ENCODE assay signal across 25 cellular contexts in the genomic region with DNA sequence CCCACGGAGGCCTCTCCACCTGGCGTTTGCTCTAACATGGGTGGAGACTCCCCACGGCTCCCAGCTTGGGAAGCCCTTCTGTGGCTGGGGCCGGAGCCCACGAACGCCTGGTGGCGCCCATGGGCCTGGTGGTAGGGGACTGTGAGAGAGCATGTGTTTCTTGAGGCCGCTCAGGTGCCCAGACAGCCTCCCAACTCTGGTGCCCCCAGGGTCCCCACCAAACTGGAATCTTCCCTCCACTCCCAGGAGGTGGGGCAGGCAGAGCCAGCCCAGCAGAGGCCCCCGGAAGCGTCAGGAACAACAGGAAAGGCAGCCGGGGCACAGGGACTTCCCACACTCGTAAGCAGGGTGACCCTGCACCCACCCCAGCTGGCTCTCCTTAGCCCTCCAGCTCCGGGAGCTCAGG. TPM values are rescaled to one million over a fixed set of nuclear protein-coding genes. Genes with fewer than 3 reads are reported as not detected.
A peak's percentile ranks its signal among the peaks of the same experiment; 100 is the strongest.
DNase-seq lines count a peak whose midpoint lies in the region; ATAC-seq, FAIRE-seq and TF ChIP-seq lines count a peak whose summit lies in the region.
"Had no signal": no experiment of that assay in that cellular context is flagged by ENCODE, and none has a peak within 500 bp of the region (broad histone marks: within the 10 kb centered on the region; RNA-seq: fewer than 3 reads in every experiment).

No MANE protein-coding gene starts in this region.

- ATAC-seq in GM18502 (IDR thresholded peaks at IDR 0.05; ENCODE audit: poor library complexity, unreplicated experiment) = no peak
- ATAC-seq in GM21528 (IDR thresholded peaks at IDR 0.05; ENCODE audit: low FRiP score, unreplicated experiment) = no peak
- ATAC-seq: activated T-cell treated with anti-CD3 and anti-CD28 coated beads, Interleukin-2, amount 50 U/mL, for 72 hours; HCT116; naive thymus-derived CD4-positive, alpha-beta T cell had no signal

- no peaks in the 10 kb centered on the region for H3K9me3 ChIP-seq in SJCRH30 (replicated peaks)
- no peaks in the 10 kb centered on the region for H3K9me3 ChIP-seq in keratinocyte (ENCODE audit: control insufficient read depth, low read depth, low read length)
- H3K9me3 ChIP-seq: ascending aorta, BE2C, heart right ventricle had no signal

- peak overlapping the region; percentile 33 for H2AFZ ChIP-seq in keratinocyte (ENCODE audit: control insufficient read depth, low read length)

- no peaks in the 10 kb centered on the region for H3K36me3 ChIP-seq in SJCRH30
- H3K36me3 ChIP-seq in keratinocyte (ENCODE audit: control insufficient read depth in 2 of 2, extremely low read depth in 1 of 2, insufficient read depth in 2 of 2, low read length in 2 of 2) = no peaks in the 10 kb centered on the region
- no peaks in the 10 kb centered on the region for H3K36me3 ChIP-seq in urinary bladder (ENCODE audit: insufficient read depth)
- H3K36me3 ChIP-seq: ascending aorta, BE2C, heart right ventricle had no signal

- no peaks in the 10 kb centered on the region for H3K27me3 ChIP-seq in SJCRH30
- no peaks in the 10 kb centered on the region for H3K27me3 ChIP-seq in keratinocyte (ENCODE audit: control insufficient read depth, extremely low read depth, insufficient read depth, low read length)
- H3K27me3 ChIP-seq: ascending aorta, BE2C had no signal

- DNase-seq in NCI-H82 (lab: John Stamatoyannopoulos, UW) (peak; percentile 60), NCI-H82 treated with DMSO at 0.1 percent for 48 hours (lab: John Stamatoyannopoulos, UW; ENCODE audit: unreplicated experiment) (no peak), SJCRH30 (peak; percentile 59 to 71), keratinocyte (ENCODE audit: low read depth, low spot score) (no peak)
- DNase-seq in activated CD8-positive, alpha-beta memory T cell treated with anti-CD3 and anti-CD28 coated beads for 24 hours = no peak
- DNase-seq: activated T-cell treated with anti-CD3 and anti-CD28 coated beads, Interleukin-2, amount 50 U/mL, for 72 hours; BE2C; effector memory CD4-positive, alpha-beta T cell; heart right ventricle; mesendoderm; naive thymus-derived CD4-positive, alpha-beta T cell; NCI-H187 treated with DMSO at 0.1 percent for 48 hours; NCI-H510A; posterior cingulate gyrus; SHP77; stimulated activated CD4-positive, alpha-beta T cell treated with anti-CD3 and anti-CD28 coated beads, Interleukin-2, amount 100 ng/mL, for 24 hours; stimulated activated naive CD4-positive, alpha-beta T cell treated with Interleukin-2 at 50 U/mL for 16 hours; trophoblast cell had no signal

- dilution Hi-C loops in keratinocyte (cut with MboI; ENCODE audit: extremely low pct_ligation_motif_present, low sequenced_read_pairs) = no loop called here

- 75% methylated on average over 13 of the region's 13 CpGs for WGBS in urinary bladder

- H3K27ac ChIP-seq in SJCRH30 (peak overlapping the region; percentile 59), keratinocyte (ENCODE audit: control insufficient read depth, insufficient read depth, low read length) (peak overlapping the region; percentile 43), urinary bladder (ENCODE audit: low read depth) (peak overlapping the region; percentile 34)
- H3K27ac ChIP-seq: ascending aorta had no signal

- TF ChIP-seq CTCF in keratinocyte (optimal IDR thresholded peaks at IDR 0.05 in 1 of 3, IDR thresholded peaks at IDR 0.05 in 1 of 3, conservative IDR thresholded peaks at IDR 0.05 in 1 of 3; ENCODE audit: extremely low read depth in 1 of 3, insufficient read depth in 2 of 3, low read length in 3 of 3) = peak in 2 of 3 experiments; percentile 19 to 29

- H3K4me1 ChIP-seq in SJCRH30 = peaks cover 37% of the 10 kb centered on the region
- H3K4me1 ChIP-seq in keratinocyte (ENCODE audit: control insufficient read depth, extremely low read depth, insufficient read depth, low read length) = peaks cover 41% of the 10 kb centered on the region
- no peaks in the 10 kb centered on the region for H3K4me1 ChIP-seq in urinary bladder (ENCODE audit: insufficient read depth)
- H3K4me1 ChIP-seq: BE2C had no signal

- H3K79me2 ChIP-seq in keratinocyte (ENCODE audit: control insufficient read depth, insufficient read depth, low read length) = no peaks in the 10 kb centered on the region

- no peak overlapping the region for H3K4me2 ChIP-seq in keratinocyte (ENCODE audit: control insufficient read depth, extremely low read depth, insufficient read depth, low read depth, low read length)

- no peak for FAIRE-seq in keratinocyte (lab: Jason Lieb, UNC)
- FAIRE-seq: D721Med, GM19239 had no signal

- H4K20me1 ChIP-seq in keratinocyte (ENCODE audit: control insufficient read depth, extremely low read depth, insufficient read depth, low read length) = no peaks in the 10 kb centered on the region

- peaks cover 2% of the 10 kb centered on the region for H3K9me1 ChIP-seq in keratinocyte (ENCODE audit: control insufficient read depth, extremely low read depth, insufficient read depth, low read length)

- H3K4me3 ChIP-seq in SJCRH30 (peak overlapping the region; percentile 10; the same call in 1 of the 2 replicates), keratinocyte (ENCODE audit: control insufficient read depth in 2 of 3, extremely low read depth in 1 of 3, insufficient read depth in 2 of 3, low read depth in 1 of 3, low read length in 3 of 3) (no peak overlapping the region), urinary bladder (ENCODE audit: low read depth, low read length) (no peak overlapping the region)
- H3K4me3 ChIP-seq: ascending aorta, heart right ventricle had no signal

- peak overlapping the region; percentile 15 for H3K9ac ChIP-seq in keratinocyte (ENCODE audit: control insufficient read depth, extremely low read depth, insufficient read depth, low read length)

RNA-seq across cellular contexts. Expression of gene FGFR3, which starts 33.3 kb away (rescaled TPM):
- total RNA-seq in SJCRH30 (2014; rRNA removed; shearing (Covaris generic)) = 2.0 and 2.4 TPM in 2 replicates
- polyA plus RNA-seq in keratinocyte (26.4 to 109 TPM (median 45.2 TPM) in 3 replicates), urinary bladder (12.3 TPM)
- polyA plus RNA-seq in keratinocyte (2011; ENCODE audit: low read depth) = 11.8 TPM
- 7.4 and 22.2 TPM in 2 replicates for polyA plus RNA-seq in keratinocyte (2011; cell fraction: cytosol; rRNA removed)
- 81.0 and 130 TPM in 2 replicates for polyA plus RNA-seq in keratinocyte (2011; cell fraction: nucleus; rRNA removed)
- 21.7 and 47.7 TPM in 2 replicates for polyA plus RNA-seq in keratinocyte (2012; ENCODE audit: low replicate concordance)
- polyA minus RNA-seq in keratinocyte = 23.6 to 54.4 TPM (median 30.3 TPM) in 3 replicates
- 159 TPM for polyA minus RNA-seq in keratinocyte (2011; cell fraction: cytosol; rRNA and poly(A)+ RNA removed)
- polyA minus RNA-seq in keratinocyte (2011; cell fraction: nucleus; rRNA and poly(A)+ RNA removed) = 142 and 169 TPM in 2 replicates
- total RNA-seq in urinary bladder = 26.5 TPM
- polyA plus RNA-seq: naive thymus-derived CD4-positive, alpha-beta T cell had no signal

RNA-seq across cellular contexts. Expression of gene TACC3, which starts 38.5 kb away (rescaled TPM):
- total RNA-seq in SJCRH30 (2014; rRNA removed; shearing (Covaris generic)) = 68.3 and 74.7 TPM in 2 replicates
- polyA plus RNA-seq in keratinocyte (4.3 to 31.4 TPM (median 19.1 TPM) in 3 replicates), urinary bladder (5.5 TPM)
- polyA plus RNA-seq in keratinocyte (2011; ENCODE audit: low read depth) = 0.94 TPM
- 7.5 and 8.6 TPM in 2 replicates for polyA plus RNA-seq in keratinocyte (2011; cell fraction: cytosol; rRNA removed)
- polyA plus RNA-seq in keratinocyte (2011; cell fraction: nucleus; rRNA removed) = 13.9 and 19.4 TPM in 2 replicates
- 2.1 and 37.1 TPM in 2 replicates for polyA plus RNA-seq in keratinocyte (2012; ENCODE audit: low replicate concordance)
- polyA minus RNA-seq in keratinocyte = 3.8 to 33.5 TPM (median 10.3 TPM) in 3 replicates
- 5.8 TPM for polyA minus RNA-seq in keratinocyte (2011; cell fraction: cytosol; rRNA and poly(A)+ RNA removed)
- 4.2 and 4.9 TPM in 2 replicates for polyA minus RNA-seq in keratinocyte (2011; cell fraction: nucleus; rRNA and poly(A)+ RNA removed)
- 8.9 TPM for total RNA-seq in urinary bladder

RNA-seq across cellular contexts. Expression of gene TMEM129, which starts 38.7 kb away (rescaled TPM):
- total RNA-seq in SJCRH30 (2014; rRNA removed; shearing (Covaris generic)) = 15.5 and 18.6 TPM in 2 replicates
- polyA plus RNA-seq in keratinocyte = 11.7 to 30.0 TPM (median 15.3 TPM) in 3 replicates
- polyA plus RNA-seq in keratinocyte (2011; ENCODE audit: low read depth) = 2.8 TPM
- 12.4 and 25.7 TPM in 2 replicates for polyA plus RNA-seq in keratinocyte (2011; cell fraction: cytosol; rRNA removed)
- 28.0 and 46.3 TPM in 2 replicates for polyA plus RNA-seq in keratinocyte (2011; cell fraction: nucleus; rRNA removed)
- polyA plus RNA-seq in keratinocyte (2012; ENCODE audit: low replicate concordance) = 16.9 and 20.4 TPM in 2 replicates
- 11.0 to 21.0 TPM (median 16.6 TPM) in 3 replicates for polyA minus RNA-seq in keratinocyte
- polyA minus RNA-seq in keratinocyte (2011; cell fraction: cytosol; rRNA and poly(A)+ RNA removed) = 50.3 TPM
- 24.2 and 26.2 TPM in 2 replicates for polyA minus RNA-seq in keratinocyte (2011; cell fraction: nucleus; rRNA and poly(A)+ RNA removed)
- total RNA-seq in urinary bladder = 18.5 TPM
- 64.8 TPM for polyA plus RNA-seq in urinary bladder

RNA-seq across cellular contexts. Expression of gene SLBP, which starts 47.7 kb away (rescaled TPM):
- total RNA-seq in SJCRH30 (2014; rRNA removed; shearing (Covaris generic)) = 177 and 183 TPM in 2 replicates
- polyA plus RNA-seq in keratinocyte (52.1 to 90.6 TPM (median 77.1 TPM) in 3 replicates), urinary bladder (41.0 TPM)
- 90.5 TPM for polyA plus RNA-seq in keratinocyte (2011; ENCODE audit: low read depth)
- 49.3 and 96.3 TPM in 2 replicates for polyA plus RNA-seq in keratinocyte (2011; cell fraction: cytosol; rRNA removed)
- polyA plus RNA-seq in keratinocyte (2011; cell fraction: nucleus; rRNA removed) = 55.1 and 65.4 TPM in 2 replicates
- polyA plus RNA-seq in keratinocyte (2012; ENCODE audit: low replicate concordance) = 51.6 and 51.8 TPM in 2 replicates
- 14.2 to 44.1 TPM (median 24.5 TPM) in 3 replicates for polyA minus RNA-seq in keratinocyte
- 50.6 TPM for polyA minus RNA-seq in keratinocyte (2011; cell fraction: cytosol; rRNA and poly(A)+ RNA removed)
- polyA minus RNA-seq in keratinocyte (2011; cell fraction: nucleus; rRNA and poly(A)+ RNA removed) = 22.2 and 27.8 TPM in 2 replicates
- 32.3 TPM for total RNA-seq in urinary bladder

Comparison
In these comparisons a context has a peak if more than half of its experiments do, and no peak if none do; other contexts are left out.
1. DNase-seq: peak in NCI-H82 (single experiment) and SJCRH30 (2 of 2); none in NCI-H82 treated with DMSO at 0.1 percent for 48 hours (single experiment), keratinocyte (single experiment) and activated CD8-positive, alpha-beta memory T cell treated with anti-CD3 and anti-CD28 coated beads for 24 hours (single experiment).
2. Peak in every context shown above with its lines, with median percentiles within 50 percentile points of each other: H3K27ac ChIP-seq.